ENCODE assay signal across 30 cellular contexts in genomic region chr16:86828653-86829052, GRCh38.
"Had no signal": no experiment of that assay in that cellular context is flagged by ENCODE, and none has a peak within 500 bp of the region (broad histone marks: within the 10 kb centered on the region; RNA-seq: fewer than 3 reads in every experiment).

No MANE protein-coding gene starts in this region.

- DNase-seq: activated CD4-positive, alpha-beta memory T cell treated with anti-CD3 and anti-CD28 coated beads, Interleukin-2, amount 10 ng/mL, durations not matched to agents 7 days and 5 days; activated CD4-positive, alpha-beta T cell treated with anti-CD3 and anti-CD28 coated beads for 1 hour; activated CD4-positive, alpha-beta T cell treated with anti-CD3 and anti-CD28 coated beads for 36 hours; activated CD4-positive, alpha-beta T cell treated with anti-CD3 and anti-CD28 coated beads for 48 hours; activated CD4-positive, alpha-beta T cell treated with anti-CD3 and anti-CD28 coated beads, Interleukin-2, amount 10 ng/mL, durations not matched to agents 7 days and 5 days; activated CD4-positive, alpha-beta T cell treated with anti-CD3 and anti-CD28 coated beads, Interleukin-2, amount 50 U/mL, for 48 hours; activated CD4-positive, CD25-positive, alpha-beta regulatory T cell; activated CD8-positive, alpha-beta memory T cell treated with anti-CD3 and anti-CD28 coated beads for 24 hours; activated CD8-positive, alpha-beta memory T cell treated with anti-CD3 and anti-CD28 coated beads, Interleukin-2, amount 10 ng/mL, durations not matched to agents 7 days and 5 days; activated CD8-positive, alpha-beta memory T cell treated with anti-CD3 and anti-CD28 coated beads, Interleukin-2, amount 50 U/mL, for 48 hours; activated CD8-positive, alpha-beta T cell treated with anti-CD3 and anti-CD28 coated beads, Interleukin-2, amount 10 ng/mL, durations not matched to agents 7 days and 5 days; activated effector memory CD4-positive, alpha-beta T cell treated with Interleukin-2 at 50 U/mL for 16 hours; activated gamma-delta T cell; activated naive CD4-positive, alpha-beta T cell treated with anti-CD3 and anti-CD28 coated beads, Interleukin-2, amount 10 ng/mL, durations not matched to agents 7 days and 5 days; activated naive CD4-positive, alpha-beta T cell treated with Interleukin-2 at 50 U/mL for 16 hours; activated naive CD8-positive, alpha-beta T cell treated with anti-CD3 and anti-CD28 coated beads, Interleukin-2, amount 10 ng/mL, durations not matched to agents 7 days and 5 days; activated naive CD8-positive, alpha-beta T cell treated with anti-CD3 and anti-CD28 coated beads, Interleukin-2, amount 50 U/mL, for 24 hours; activated T-cell treated with anti-CD3 and anti-CD28 coated beads, Interleukin-2, amount 50 U/mL, for 24 hours; activated T-cell treated with anti-CD3 and anti-CD28 coated beads, Interleukin-2, amount 50 U/mL, for 48 hours; amygdala; anterior cingulate cortex; central memory CD4-positive, alpha-beta T cell; T-helper 1 cell; T-helper 2 cell; T-helper 9 cell; WERI-Rb-1 had no signal

- ATAC-seq: activated CD4-positive, alpha-beta T cell treated with anti-CD3 and anti-CD28 coated beads for 36 hours; activated CD4-positive, CD25-positive, alpha-beta regulatory T cell treated with anti-CD3 and anti-CD28 coated beads, Interleukin-2, amount 50 U/mL, for 24 hours; activated CD8-positive, alpha-beta memory T cell treated with anti-CD3 and anti-CD28 coated beads, Interleukin-2, amount 10 ng/mL, durations not matched to agents 7 days and 5 days; activated CD8-positive, alpha-beta T cell treated with anti-CD3 and anti-CD28 coated beads, Interleukin-2, amount 10 ng/mL, durations not matched to agents 7 days and 5 days; activated naive CD8-positive, alpha-beta T cell treated with anti-CD3 and anti-CD28 coated beads, Interleukin-2, amount 50 U/mL, for 24 hours; WTC11 had no signal

- H3K4me3 ChIP-seq: ascending aorta, cardiac muscle cell had no signal

- H3K4me1 ChIP-seq: ascending aorta had no signal

- H3K36me3 ChIP-seq: ascending aorta, cardiac muscle cell, WERI-Rb-1 had no signal

- H3K9me3 ChIP-seq: ascending aorta had no signal

- H3K27ac ChIP-seq: ascending aorta, cardiac muscle cell, WERI-Rb-1 had no signal

- H3K27me3 ChIP-seq: ascending aorta had no signal
